Comparison of ENCODE assay signal across 1 cellular context in genomic region chr3:71088019-71088711, GRCh38.
TF ChIP-seq lines count a peak whose summit lies in the region.

No MANE protein-coding gene starts in this region.

TF ChIP-seq in GM23338, 12 proteins besides CTCF, POLR2A, EP300 and RAD21:
- TF ChIP-seq REST (IDR thresholded peaks at IDR 0.05; ENCODE audit: unreplicated experiment): no peak
- TF ChIP-seq ETS1 (IDR thresholded peaks at IDR 0.05): no peak
- no peak for TF ChIP-seq ZNF114 (CRISPR knock-in tag; IDR thresholded peaks at IDR 0.05)
- no peak for TF ChIP-seq STAT1 (IDR thresholded peaks at IDR 0.05; ENCODE audit: unreplicated experiment)
- TF ChIP-seq JUNB (IDR thresholded peaks at IDR 0.05; ENCODE audit: unreplicated experiment): no peak
- TF ChIP-seq NANOG (IDR thresholded peaks at IDR 0.05; ENCODE audit: borderline replicate concordance): no peak
- TF ChIP-seq EZH2phosphoT487 (IDR thresholded peaks at IDR 0.05; ENCODE audit: unreplicated experiment): no peak
- TF ChIP-seq POLR2AphosphoS5 (IDR thresholded peaks at IDR 0.05; ENCODE audit: low read depth): no peak
- TF ChIP-seq ZNF462 (CRISPR knock-in tag; IDR thresholded peaks at IDR 0.05): no peak
- TF ChIP-seq EZH2 (IDR thresholded peaks at IDR 0.05; ENCODE audit: low read depth, unreplicated experiment): no peak
- TF ChIP-seq CREB1 (CRISPR knock-in tag; IDR thresholded peaks at IDR 0.05; ENCODE audit: low read depth): no peak
TF ChIP-seq in GM23338: peak in this region for 0.
